Comparison of ENCODE assay signal across 1 cellular context in the genomic region with DNA sequence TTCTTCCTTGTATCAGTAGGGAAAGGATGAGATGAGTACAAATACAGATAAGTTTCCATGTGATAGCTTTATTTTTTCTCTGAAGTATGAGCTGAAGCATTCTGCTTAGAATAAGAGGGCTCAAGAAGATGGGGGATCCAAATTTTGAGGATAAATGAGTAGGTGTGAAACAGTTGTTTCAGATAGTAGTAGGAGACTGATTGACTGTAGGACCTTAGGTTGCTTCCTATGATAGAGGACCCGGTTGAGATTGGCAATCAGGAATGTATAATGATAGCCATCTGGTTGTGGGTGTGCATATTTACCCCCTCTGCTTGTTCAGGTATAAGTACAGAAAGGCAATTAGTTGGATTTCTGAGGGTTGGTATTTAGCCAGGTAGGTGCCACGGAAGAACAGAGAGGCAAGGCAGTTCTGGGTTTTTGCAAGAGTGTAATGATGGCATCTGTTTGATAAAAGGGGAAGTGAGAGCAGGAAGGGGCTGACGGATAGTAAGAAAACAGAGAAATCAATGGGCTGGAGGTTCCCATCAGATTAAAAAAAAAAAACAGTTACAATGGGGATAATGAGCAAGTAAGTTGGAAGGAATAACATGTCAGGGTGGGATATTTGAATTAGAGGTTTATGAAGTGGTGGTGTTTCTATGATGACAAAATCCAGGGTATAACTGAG.
TF ChIP-seq lines count a peak whose summit lies in the region.

No MANE protein-coding gene starts in this region.

TF ChIP-seq in HepG2, 621 proteins besides CTCF, POLR2A, EP300 and RAD21 (continued from another document):
- no peak for TF ChIP-seq MTF2 (CRISPR knock-in tag; IDR thresholded peaks at IDR 0.05; ENCODE audit: borderline replicate concordance)
- TF ChIP-seq, protein P1, sequence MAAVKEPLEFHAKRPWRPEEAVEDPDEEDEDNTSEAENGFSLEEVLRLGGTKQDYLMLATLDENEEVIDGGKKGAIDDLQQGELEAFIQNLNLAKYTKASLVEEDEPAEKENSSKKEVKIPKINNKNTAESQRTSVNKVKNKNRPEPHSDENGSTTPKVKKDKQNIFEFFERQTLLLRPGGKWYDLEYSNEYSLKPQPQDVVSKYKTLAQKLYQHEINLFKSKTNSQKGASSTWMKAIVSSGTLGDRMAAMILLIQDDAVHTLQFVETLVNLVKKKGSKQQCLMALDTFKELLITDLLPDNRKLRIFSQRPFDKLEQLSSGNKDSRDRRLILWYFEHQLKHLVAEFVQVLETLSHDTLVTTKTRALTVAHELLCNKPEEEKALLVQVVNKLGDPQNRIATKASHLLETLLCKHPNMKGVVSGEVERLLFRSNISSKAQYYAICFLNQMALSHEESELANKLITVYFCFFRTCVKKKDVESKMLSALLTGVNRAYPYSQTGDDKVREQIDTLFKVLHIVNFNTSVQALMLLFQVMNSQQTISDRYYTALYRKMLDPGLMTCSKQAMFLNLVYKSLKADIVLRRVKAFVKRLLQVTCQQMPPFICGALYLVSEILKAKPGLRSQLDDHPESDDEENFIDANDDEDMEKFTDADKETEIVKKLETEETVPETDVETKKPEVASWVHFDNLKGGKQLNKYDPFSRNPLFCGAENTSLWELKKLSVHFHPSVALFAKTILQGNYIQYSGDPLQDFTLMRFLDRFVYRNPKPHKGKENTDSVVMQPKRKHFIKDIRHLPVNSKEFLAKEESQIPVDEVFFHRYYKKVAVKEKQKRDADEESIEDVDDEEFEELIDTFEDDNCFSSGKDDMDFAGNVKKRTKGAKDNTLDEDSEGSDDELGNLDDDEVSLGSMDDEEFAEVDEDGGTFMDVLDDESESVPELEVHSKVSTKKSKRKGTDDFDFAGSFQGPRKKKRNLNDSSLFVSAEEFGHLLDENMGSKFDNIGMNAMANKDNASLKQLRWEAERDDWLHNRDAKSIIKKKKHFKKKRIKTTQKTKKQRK (IDR thresholded peaks at IDR 0.05; ENCODE audit: low read length), result no peak
- TF ChIP-seq HNRNPLL (IDR thresholded peaks at IDR 0.05; ENCODE audit: low read depth, low read length, poor library complexity, severe bottlenecking), result no peak
- TF ChIP-seq, protein P2, sequence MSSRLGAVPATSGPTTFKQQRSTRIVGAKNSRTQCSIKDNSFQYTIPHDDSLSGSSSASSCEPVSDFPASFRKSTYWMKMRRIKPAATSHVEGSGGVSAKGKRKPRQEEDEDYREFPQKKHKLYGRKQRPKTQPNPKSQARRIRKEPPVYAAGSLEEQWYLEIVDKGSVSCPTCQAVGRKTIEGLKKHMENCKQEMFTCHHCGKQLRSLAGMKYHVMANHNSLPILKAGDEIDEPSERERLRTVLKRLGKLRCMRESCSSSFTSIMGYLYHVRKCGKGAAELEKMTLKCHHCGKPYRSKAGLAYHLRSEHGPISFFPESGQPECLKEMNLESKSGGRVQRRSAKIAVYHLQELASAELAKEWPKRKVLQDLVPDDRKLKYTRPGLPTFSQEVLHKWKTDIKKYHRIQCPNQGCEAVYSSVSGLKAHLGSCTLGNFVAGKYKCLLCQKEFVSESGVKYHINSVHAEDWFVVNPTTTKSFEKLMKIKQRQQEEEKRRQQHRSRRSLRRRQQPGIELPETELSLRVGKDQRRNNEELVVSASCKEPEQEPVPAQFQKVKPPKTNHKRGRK (CRISPR knock-in tag; IDR thresholded peaks at IDR 0.05), result no peak
- TF ChIP-seq ZNF619 (CRISPR knock-in tag; IDR thresholded peaks at IDR 0.05), result no peak
- TF ChIP-seq, protein P3, sequence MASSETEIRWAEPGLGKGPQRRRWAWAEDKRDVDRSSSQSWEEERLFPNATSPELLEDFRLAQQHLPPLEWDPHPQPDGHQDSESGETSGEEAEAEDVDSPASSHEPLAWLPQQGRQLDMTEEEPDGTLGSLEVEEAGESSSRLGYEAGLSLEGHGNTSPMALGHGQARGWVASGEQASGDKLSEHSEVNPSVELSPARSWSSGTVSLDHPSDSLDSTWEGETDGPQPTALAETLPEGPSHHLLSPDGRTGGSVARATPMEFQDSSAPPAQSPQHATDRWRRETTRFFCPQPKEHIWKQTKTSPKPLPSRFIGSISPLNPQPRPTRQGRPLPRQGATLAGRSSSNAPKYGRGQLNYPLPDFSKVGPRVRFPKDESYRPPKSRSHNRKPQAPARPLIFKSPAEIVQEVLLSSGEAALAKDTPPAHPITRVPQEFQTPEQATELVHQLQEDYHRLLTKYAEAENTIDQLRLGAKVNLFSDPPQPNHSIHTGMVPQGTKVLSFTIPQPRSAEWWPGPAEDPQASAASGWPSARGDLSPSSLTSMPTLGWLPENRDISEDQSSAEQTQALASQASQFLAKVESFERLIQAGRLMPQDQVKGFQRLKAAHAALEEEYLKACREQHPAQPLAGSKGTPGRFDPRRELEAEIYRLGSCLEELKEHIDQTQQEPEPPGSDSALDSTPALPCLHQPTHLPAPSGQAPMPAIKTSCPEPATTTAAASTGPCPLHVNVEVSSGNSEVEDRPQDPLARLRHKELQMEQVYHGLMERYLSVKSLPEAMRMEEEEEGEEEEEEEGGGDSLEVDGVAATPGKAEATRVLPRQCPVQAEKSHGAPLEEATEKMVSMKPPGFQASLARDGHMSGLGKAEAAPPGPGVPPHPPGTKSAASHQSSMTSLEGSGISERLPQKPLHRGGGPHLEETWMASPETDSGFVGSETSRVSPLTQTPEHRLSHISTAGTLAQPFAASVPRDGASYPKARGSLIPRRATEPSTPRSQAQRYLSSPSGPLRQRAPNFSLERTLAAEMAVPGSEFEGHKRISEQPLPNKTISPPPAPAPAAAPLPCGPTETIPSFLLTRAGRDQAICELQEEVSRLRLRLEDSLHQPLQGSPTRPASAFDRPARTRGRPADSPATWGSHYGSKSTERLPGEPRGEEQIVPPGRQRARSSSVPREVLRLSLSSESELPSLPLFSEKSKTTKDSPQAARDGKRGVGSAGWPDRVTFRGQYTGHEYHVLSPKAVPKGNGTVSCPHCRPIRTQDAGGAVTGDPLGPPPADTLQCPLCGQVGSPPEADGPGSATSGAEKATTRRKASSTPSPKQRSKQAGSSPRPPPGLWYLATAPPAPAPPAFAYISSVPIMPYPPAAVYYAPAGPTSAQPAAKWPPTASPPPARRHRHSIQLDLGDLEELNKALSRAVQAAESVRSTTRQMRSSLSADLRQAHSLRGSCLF (CRISPR knock-in tag; IDR thresholded peaks at IDR 0.05; ENCODE audit: borderline replicate concordance), result no peak
- TF ChIP-seq NONO (IDR thresholded peaks at IDR 0.05), result no peak
- no peak for TF ChIP-seq NONO (CRISPR knock-in tag; conservative IDR thresholded peaks at IDR 0.05)
